14 cellular contexts compared by ENCODE assay signal in genomic region chr15:70051948-70052633, GRCh38.
"Had no signal": no experiment of that assay in that cellular context is flagged by ENCODE, and none has a peak within 500 bp of the region (broad histone marks: within the 10 kb centered on the region; RNA-seq: fewer than 3 reads in every experiment).

No MANE protein-coding gene starts in this region.

- ATAC-seq: mucosa of descending colon; natural killer cell treated with Interleukin-12 subunit alpha and Interleukin-12 subunit beta and Interleukin-15 and Interleukin-18, amount 100 ng/mL, for 72 hours had no signal

- DNase-seq: activated CD4-positive, alpha-beta T cell treated with anti-CD3 and anti-CD28 coated beads for 48 hours; activated CD8-positive, alpha-beta memory T cell treated with anti-CD3 and anti-CD28 coated beads for 24 hours; activated gamma-delta T cell; esophagus squamous epithelium; foreskin fibroblast; glutamatergic neuron; stimulated activated CD4-positive, alpha-beta T cell treated with anti-CD3 and anti-CD28 coated beads, Interleukin-4, amount 100 ng/mL, for 4 hours; stomach; T-helper 9 cell had no signal

- H3K27me3 ChIP-seq: cardiac muscle cell, esophagus squamous epithelium, stomach had no signal

- H3K4me3 ChIP-seq: cardiac muscle cell, esophagus squamous epithelium, lung, mucosa of descending colon, stomach had no signal

- H3K27ac ChIP-seq: cardiac muscle cell, stomach, VCaP had no signal

- H3K9me3 ChIP-seq: esophagus squamous epithelium, mucosa of descending colon, stomach had no signal
